8 cellular contexts compared by ENCODE assay signal in the genomic region with DNA sequence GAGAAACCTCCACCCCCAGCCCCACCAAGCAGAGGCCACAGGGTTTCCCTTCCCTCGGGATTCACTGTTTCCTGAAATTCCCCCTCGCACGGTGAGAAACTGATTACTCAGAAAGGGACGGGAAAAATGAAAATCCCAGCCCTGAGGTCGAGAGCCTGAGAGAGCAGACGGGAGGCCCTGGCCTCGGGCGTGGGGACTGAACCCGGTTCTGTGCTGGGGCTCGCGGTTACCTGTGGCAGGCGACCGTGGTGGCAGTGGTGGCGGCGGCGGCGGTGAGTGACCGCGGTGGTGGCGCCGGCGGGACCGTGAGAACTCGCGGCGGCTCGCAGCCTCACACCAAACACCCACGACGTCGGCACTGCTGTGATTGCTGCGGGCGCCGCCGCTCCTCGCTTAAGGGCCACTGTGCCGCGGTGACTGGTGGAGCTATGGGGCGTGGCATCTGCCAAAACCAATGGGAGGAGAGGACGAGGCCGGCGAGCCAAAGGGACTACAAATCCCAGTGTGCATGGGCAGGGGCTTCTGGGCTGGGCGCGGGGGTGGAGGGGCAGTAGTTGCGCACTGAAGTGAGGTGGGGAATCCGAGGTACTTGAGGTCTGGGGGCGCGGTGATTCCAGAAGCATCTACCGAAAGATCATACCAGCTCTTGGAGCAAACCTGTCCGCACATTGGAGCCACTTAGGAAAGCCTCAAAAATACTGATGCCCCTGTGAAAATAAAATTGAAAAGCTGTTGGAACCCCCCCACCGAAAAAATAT. TPM values are rescaled to one million over a fixed set of nuclear protein-coding genes. Genes with fewer than 3 reads are reported as not detected.
DNase-seq lines count a peak whose midpoint lies in the region; ATAC-seq, FAIRE-seq and TF ChIP-seq lines count a peak whose summit lies in the region.

A gene (minus strand): TSS at position 369 of the 758 bp plus-strand sequence. CDS start 15,841 bp downstream, outside the sequence.

- no peak within 1 kb of the TSS for H2BK12ac ChIP-seq in neuronal stem cell (ENCODE audit: low read length)

- H4K5ac ChIP-seq in IMR-90 (ENCODE audit: low read depth, low read length), result peak within 1 kb of the TSS; percentile 79

- peak within 1 kb of the TSS; percentile 79 for H2AK9ac ChIP-seq in IMR-90 (replicated peaks; ENCODE audit: low read depth, low read length, poor library complexity)

- no peak for TF ChIP-seq CTCF in D721Med (IDR thresholded peaks at IDR 0.05; ENCODE audit: insufficient read depth, missing control alignments)
- no peak for TF ChIP-seq CTCF in IMR-90 (conservative IDR thresholded peaks at IDR 0.05; ENCODE audit: low read depth, low read length)
- no peak for TF ChIP-seq CTCF in gastroesophageal sphincter (IDR thresholded peaks at IDR 0.05)

- H2AK5ac ChIP-seq in IMR-90 (ENCODE audit: low read depth, low read length) (no peak within 1 kb of the TSS; the same call in 1 of the 2 replicates), neuronal stem cell (ENCODE audit: low read depth, low read length) (peak within 1 kb of the TSS; percentile 17)

- FAIRE-seq in D721Med (lab: Jason Lieb, UNC), result no peak

- no peak within 1 kb of the TSS for H2BK5ac ChIP-seq in IMR-90 (ENCODE audit: low read depth, low read length, poor library complexity, severe bottlenecking)
- H2BK5ac ChIP-seq in neuronal stem cell (ENCODE audit: low read length), result no peak within 1 kb of the TSS

- H3K4ac ChIP-seq in IMR-90 (ENCODE audit: low read depth, low read length), result peak within 1 kb of the TSS; percentile 32; the same call in 1 of the 2 replicates
- no peak within 1 kb of the TSS for H3K4ac ChIP-seq in neuronal stem cell (ENCODE audit: low read length)

- H3K79me1 ChIP-seq in IMR-90 (ENCODE audit: low read depth in 1 of 2, low read length in 2 of 2) (peaks cover 0 to 7% of the 10 kb centered on the region in 2 experiments; a peak in 1 of 4 replicates), neuronal stem cell (ENCODE audit: low read depth, low read length) (no peaks in the 10 kb centered on the region)

- no peaks in the 10 kb centered on the region for H3K9me3 Mint-ChIP-seq in activated naive CD4-positive, alpha-beta T cell treated with anti-CD3 and anti-CD28 coated beads, Interleukin-2, amount 50 U/mL, for 24 hours

- H3K56ac ChIP-seq in IMR-90 (ENCODE audit: extremely low read depth, insufficient read depth, low read length), result peak within 1 kb of the TSS; percentile 34; the same call in 1 of the 2 replicates

- H3K27me3 ChIP-seq in IMR-90 (ENCODE audit: control insufficient read depth, insufficient read depth, low read length) (peaks cover 14% of the 10 kb centered on the region), gastroesophageal sphincter (no peaks in the 10 kb centered on the region), neuronal stem cell (ENCODE audit: control insufficient read depth in 3 of 3, insufficient read depth in 3 of 3, low read depth in 1 of 3, low read length in 3 of 3) (no peaks in the 10 kb centered on the region)

- no peak for TF ChIP-seq EP300 in gastroesophageal sphincter (IDR thresholded peaks at IDR 0.05)

- no peaks in the 10 kb centered on the region for H3K27me3 Mint-ChIP-seq in activated naive CD4-positive, alpha-beta T cell treated with anti-CD3 and anti-CD28 coated beads, Interleukin-2, amount 50 U/mL, for 24 hours

- POLR2A ChIA-PET in IMR-90 (lab: Charles Lee; ENCODE audit: unreplicated experiment), result interaction anchor here (0.7 kb wide), 1 partner anchor 22 kb away, joined by 4 read pairs; no protein-coding TSS in a partner anchor

- TF ChIP-seq POLR2A in IMR-90 (IDR thresholded peaks at IDR 0.05; ENCODE audit: low read depth, low read length) (peak; percentile 89), gastroesophageal sphincter (IDR thresholded peaks at IDR 0.05) (peak; percentile 96 to 98)

- CTCF ChIA-PET in IMR-90 (lab: Yijun Ruan, JAX), result interaction anchor here (0.6 to 1.2 kb wide), 3 partner anchors 36 to 801 kb away, joined by 3 read pairs; no protein-coding TSS in a partner anchor

- H3K36me3 ChIP-seq in IMR-90 (ENCODE audit: control insufficient read depth, insufficient read depth, low read length) (no peaks in the 10 kb centered on the region), gastroesophageal sphincter (peaks cover 0 to 1% of the 10 kb centered on the region in 2 donors), neuronal stem cell (replicated peaks in 1 of 2; ENCODE audit: control insufficient read depth in 2 of 2, insufficient read depth in 2 of 2, low read length in 2 of 2) (no peaks in the 10 kb centered on the region)

- H3K4me2 ChIP-seq in IMR-90 (ENCODE audit: low read depth, low read length) (peak within 1 kb of the TSS; percentile 89), neuronal stem cell (ENCODE audit: insufficient read depth, low read length, poor library complexity, severe bottlenecking) (peak within 1 kb of the TSS; percentile 93)

- H3K4me1 ChIP-seq in IMR-90 (ENCODE audit: control insufficient read depth, insufficient read depth, low read length), result no peaks in the 10 kb centered on the region
- peaks cover 0 to 29% (median 8%) of the 10 kb centered on the region in 3 donors for H3K4me1 ChIP-seq in gastroesophageal sphincter
- H3K4me1 ChIP-seq in neuronal stem cell (ENCODE audit: control insufficient read depth in 2 of 2, insufficient read depth in 1 of 2, low read depth in 1 of 2, low read length in 2 of 2), result peaks cover 0 to 8% of the 10 kb centered on the region in 2 donors

- H2BK15ac ChIP-seq in IMR-90 (ENCODE audit: low read depth, low read length) (no peak within 1 kb of the TSS), neuronal stem cell (ENCODE audit: low read length) (no peak within 1 kb of the TSS)

- H3K23ac ChIP-seq in IMR-90 (ENCODE audit: low read depth, low read length) (peak within 1 kb of the TSS; percentile 66), neuronal stem cell (ENCODE audit: low read depth, low read length, poor library complexity) (peak within 1 kb of the TSS; percentile 90)

- H2BK120ac ChIP-seq in IMR-90 (ENCODE audit: low read depth, low read length), result no peak within 1 kb of the TSS; the same call in 1 of the 2 replicates
- no peak within 1 kb of the TSS for H2BK120ac ChIP-seq in neuronal stem cell (ENCODE audit: low read depth, low read length)

- H3K4me3 Mint-ChIP-seq in activated naive CD4-positive, alpha-beta T cell treated with anti-CD3 and anti-CD28 coated beads, Interleukin-2, amount 50 U/mL, for 24 hours, result peak within 1 kb of the TSS; percentile 88

- DNase-seq in D721Med (ENCODE audit: insufficient read length, low spot score) (peak; percentile 93), IMR-90 (peak; percentile 88), SHP77 (lab: John Stamatoyannopoulos, UW) (peak; percentile 94 to 97), neuronal stem cell (ENCODE audit: low spot score) (peak; percentile 90), stromal cell of bone marrow (ENCODE audit: low read depth) (peak; percentile 84)

- dilution Hi-C loops in IMR-90 (cut with HindIII; ENCODE audit: low sequenced_read_pairs, unreplicated experiment), result no loop called here

- H3K4me3 ChIP-seq in IMR-90 (ENCODE audit: insufficient read depth, low read depth, low read length), result peak within 1 kb of the TSS; percentile 72
- H3K4me3 ChIP-seq in gastroesophageal sphincter, result peak within 1 kb of the TSS; percentile 79 to 98
- peak within 1 kb of the TSS; percentile 78 to 98 for H3K4me3 ChIP-seq in neuronal stem cell (ENCODE audit: low read length in 2 of 2)

- WGBS in IMR-90 (ENCODE audit: extremely low coverage in 2 of 2, insufficient read length in 1 of 2), 2 experiments, result 0% methylated on average over 7 of the region's 50 CpGs; no CpG with 5 or more reads in 1 of the 2 experiments
- WGBS in gastroesophageal sphincter (ENCODE audit: low coverage in 1 of 2), 2 donors, result 1 to 4% methylated on average over 10 to 25 of the region's 50 CpGs
- WGBS in neuronal stem cell (ENCODE audit: extremely low coverage in 2 of 2, insufficient read length in 2 of 2, insufficient replicate concordance in 1 of 2), 2 donors, result no CpG with 5 or more reads among the region's 50 CpGs

- peaks cover 48% of the 10 kb centered on the region for H3K4me1 Mint-ChIP-seq in activated naive CD4-positive, alpha-beta T cell treated with anti-CD3 and anti-CD28 coated beads, Interleukin-2, amount 50 U/mL, for 24 hours

- no peaks in the 10 kb centered on the region for H3K9me1 ChIP-seq in IMR-90 (ENCODE audit: insufficient read depth, low read length)

- H3K9ac ChIP-seq in IMR-90 (ENCODE audit: low read depth, low read length), result peak within 1 kb of the TSS; percentile 62
- H3K9ac ChIP-seq in neuronal stem cell (ENCODE audit: low read depth, low read length, poor library complexity), result peak within 1 kb of the TSS; percentile 90

- intact Hi-C loops in IMR-90 (cut with micrococcal nuclease), result loop anchor here (5.0 kb wide), 1 partner anchor 41 kb away; no protein-coding TSS in a partner anchor

- H2BK20ac ChIP-seq in IMR-90 (ENCODE audit: low read depth, low read length), result 0 out of 2 replicates have a peak within 1 kb of the TSS, but pooled peaks have one; percentile 6

- in situ Hi-C loops in IMR-90 (cut with MboI; ENCODE audit: low sequenced_read_pairs), result no loop called here

- H3K36me3 Mint-ChIP-seq in activated naive CD4-positive, alpha-beta T cell treated with anti-CD3 and anti-CD28 coated beads, Interleukin-2, amount 50 U/mL, for 24 hours, result no peaks in the 10 kb centered on the region

- H4K20me1 ChIP-seq in IMR-90 (ENCODE audit: insufficient read depth, low read length), result no peaks in the 10 kb centered on the region

- TF ChIP-seq RAD21 in IMR-90 (IDR thresholded peaks at IDR 0.05; ENCODE audit: low read length), result no peak

- no peak within 1 kb of the TSS for H3K18ac ChIP-seq in IMR-90 (ENCODE audit: low read depth, low read length)
- H3K18ac ChIP-seq in neuronal stem cell (ENCODE audit: low read length), result peak within 1 kb of the TSS; percentile 96

- H3K27ac Mint-ChIP-seq in activated naive CD4-positive, alpha-beta T cell treated with anti-CD3 and anti-CD28 coated beads, Interleukin-2, amount 50 U/mL, for 24 hours, result no peak within 1 kb of the TSS

- BruUV-seq in IMR-90 (replicated peaks; lab: Mats Ljungman, UMichigan), result no TSS peak

- H4K8ac ChIP-seq in IMR-90 (ENCODE audit: low read depth in 2 of 2, low read length in 2 of 2), result peak within 1 kb of the TSS in 1 of 2 experiments; percentile 85; a peak in 3 of 4 replicates
- no peak within 1 kb of the TSS for H4K8ac ChIP-seq in neuronal stem cell (ENCODE audit: low read depth, low read length)

- H3K27ac ChIP-seq in IMR-90 (ENCODE audit: insufficient read depth, low read length) (no peak within 1 kb of the TSS; the same call in 1 of the 2 replicates), gastroesophageal sphincter (peak within 1 kb of the TSS; percentile 84 to 91 (median 88)), neuronal stem cell (replicated peaks; ENCODE audit: low read length) (no peak within 1 kb of the TSS)

- H2AFZ ChIP-seq in IMR-90 (replicated peaks; ENCODE audit: low read length, poor library complexity), result peak within 1 kb of the TSS; percentile 96
- H2AFZ ChIP-seq in neuronal stem cell (ENCODE audit: low read length), result peak within 1 kb of the TSS; percentile 94

- H3K9me3 ChIP-seq in IMR-90 (ENCODE audit: control insufficient read depth, insufficient read depth, low read length) (no peaks in the 10 kb centered on the region), gastroesophageal sphincter (no peaks in the 10 kb centered on the region), neuronal stem cell (replicated peaks in 1 of 2; ENCODE audit: control insufficient read depth in 2 of 2, insufficient read depth in 1 of 2, low read depth in 1 of 2, low read length in 2 of 2) (no peaks in the 10 kb centered on the region)

- ATAC-seq in GM21447 (IDR thresholded peaks at IDR 0.05; ENCODE audit: unreplicated experiment), result peak; percentile 73
- peak; percentile 100 for ATAC-seq in IMR-90 (ENCODE audit: low read depth)
- ATAC-seq in gastroesophageal sphincter, result peak; percentile 99

- no peak within 1 kb of the TSS for H4K91ac ChIP-seq in IMR-90 (ENCODE audit: insufficient read depth, low read depth, low read length)
- no peak within 1 kb of the TSS for H4K91ac ChIP-seq in neuronal stem cell (ENCODE audit: low read depth, low read length, poor library complexity)

- H3K14ac ChIP-seq in IMR-90 (replicated peaks; ENCODE audit: low read depth, low read length) (peak within 1 kb of the TSS; percentile 29; the same call in 1 of the 2 replicates), neuronal stem cell (ENCODE audit: low read length) (peak within 1 kb of the TSS; percentile 14)

RNA-seq across cellular contexts. Expression of the gene that starts here (rescaled TPM):
- total RNA-seq in IMR-90 (2012; rRNA removed) (18.9 and 19.2 TPM in 2 replicates), gastroesophageal sphincter (100 to 1,000 TPM in 2 of 4 donors, 10 to 100 TPM in 2; 38.1 to 132 (median 91.6) TPM)
- 37.9 and 39.3 TPM in 2 replicates for polyA plus RNA-seq in IMR-90 (2012; rRNA removed)
- 29.3 and 30.0 TPM in 2 replicates for polyA plus RNA-seq in IMR-90 (2012; cell fraction: cytosol; rRNA removed)
- 23.0 and 24.2 TPM in 2 replicates for polyA plus RNA-seq in IMR-90 (2012; cell fraction: nucleus; rRNA removed; ENCODE audit: low replicate concordance)
- 58.1 TPM for polyA plus RNA-seq in neuronal stem cell (2013, experiment 1 of 2)
- 57.3 TPM for polyA plus RNA-seq in neuronal stem cell (2013, experiment 2 of 2)

Comparison
In these comparisons a context has a peak if more than half of its experiments do, and no peak if none do; other contexts are left out.
1. H3K27ac ChIP-seq: peak in gastroesophageal sphincter (4 of 4); none in IMR-90 (single experiment) and neuronal stem cell (single experiment).
2. Peak in every context shown above with its lines, with median percentiles within 50 percentile points of each other: DNase-seq, ATAC-seq and H3K4me3 ChIP-seq.